In the genomic region with DNA sequence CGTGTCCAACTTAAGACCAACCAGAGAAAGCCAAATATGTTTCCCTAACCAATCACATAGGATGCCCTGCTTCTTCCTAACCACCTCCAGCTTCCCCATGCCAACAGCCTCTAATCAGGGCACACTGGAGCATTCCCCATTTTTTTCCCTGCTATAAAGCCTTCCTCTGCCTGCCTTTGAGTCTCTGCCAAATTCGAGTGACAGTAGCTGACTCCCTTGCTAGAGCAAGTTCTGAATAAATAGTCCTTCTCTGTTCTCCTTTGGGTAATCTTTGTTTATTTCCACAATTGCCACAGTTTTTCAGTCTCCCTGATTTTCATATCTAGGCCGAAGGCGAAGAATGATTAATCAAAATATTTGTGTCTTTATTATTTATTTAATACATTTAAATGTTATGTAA, we compare ENCODE assay signal across 24 cellular contexts.
A peak's percentile ranks its signal among the peaks of the same experiment; 100 is the strongest.
DNase-seq lines count a peak whose midpoint lies in the region; ATAC-seq, FAIRE-seq and TF ChIP-seq lines count a peak whose summit lies in the region.
"Had no signal": no experiment of that assay in that cellular context is flagged by ENCODE, and none has a peak within 500 bp of the region (broad histone marks: within the 10 kb centered on the region; RNA-seq: fewer than 3 reads in every experiment).

No MANE protein-coding gene starts in this region.

- DNase-seq in Ammon's horn (ENCODE audit: low spot score) = peak; percentile 57
- peak in 3 of 61 donors; percentile 3 to 16 (median 9) for DNase-seq in caudate nucleus (lab: John Stamatoyannopoulos, UW)
- no peak for DNase-seq in keratinocyte (ENCODE audit: low read depth, low spot score)
- peak; percentile 50 for DNase-seq in putamen (ENCODE audit: low spot score)
- no peak for DNase-seq in NCI-H2029 (lab: John Stamatoyannopoulos, UW)
- DNase-seq in activated T-cell treated with anti-CD3 and anti-CD28 coated beads, Interleukin-2, amount 50 U/mL, for 48 hours = no peak
- DNase-seq: 8988T, ACHN, Calu3, DND-41, GOT3, Karpas-422, NCI-H1092 treated with DMSO at 0.1 percent for 48 hours, NCI-H1436, NCI-H187 treated with DMSO at 0.1 percent for 48 hours, NCI-H2107, NCI-H524, NCI-H82, SHP77 treated with DMSO at 0.1 percent for 48 hours had no signal

- H3K79me2 ChIP-seq in keratinocyte (ENCODE audit: control insufficient read depth, insufficient read depth, low read length) = no peaks in the 10 kb centered on the region

- FAIRE-seq in keratinocyte (lab: Jason Lieb, UNC) = peak; percentile 9
- FAIRE-seq: GM18507, HepG2 had no signal

- no peaks in the 10 kb centered on the region for H3K9me1 ChIP-seq in keratinocyte (ENCODE audit: control insufficient read depth, extremely low read depth, insufficient read depth, low read length)

- H3K27me3 ChIP-seq in keratinocyte (ENCODE audit: control insufficient read depth, extremely low read depth, insufficient read depth, low read length) = no peaks in the 10 kb centered on the region

- peak overlapping the region; percentile 22 for H3K27ac ChIP-seq in caudate nucleus (ENCODE audit: low read depth, low read length)
- H3K27ac ChIP-seq in keratinocyte (ENCODE audit: control insufficient read depth, insufficient read depth, low read length) = no peak overlapping the region

- H3K9ac ChIP-seq in keratinocyte (ENCODE audit: control insufficient read depth, extremely low read depth, insufficient read depth, low read length) = no peak overlapping the region

- no peak overlapping the region for H2AFZ ChIP-seq in keratinocyte (ENCODE audit: control insufficient read depth, low read length)

- H4K20me1 ChIP-seq in keratinocyte (ENCODE audit: control insufficient read depth, extremely low read depth, insufficient read depth, low read length) = no peaks in the 10 kb centered on the region

- ATAC-seq in GM18868 (IDR thresholded peaks at IDR 0.05; ENCODE audit: unreplicated experiment) = no peak
- no peak for ATAC-seq in HG03378 (IDR thresholded peaks at IDR 0.05; ENCODE audit: unreplicated experiment)
- ATAC-seq: HCT116, HepG2 had no signal

- no peaks in the 10 kb centered on the region for H3K36me3 ChIP-seq in keratinocyte (ENCODE audit: control insufficient read depth in 2 of 2, extremely low read depth in 1 of 2, insufficient read depth in 2 of 2, low read length in 2 of 2)

- no peak overlapping the region for H3K4me2 ChIP-seq in keratinocyte (ENCODE audit: control insufficient read depth, extremely low read depth, insufficient read depth, low read depth, low read length)

- no peaks in the 10 kb centered on the region for H3K4me1 ChIP-seq in keratinocyte (ENCODE audit: control insufficient read depth, extremely low read depth, insufficient read depth, low read length)

- H3K9me3 ChIP-seq in keratinocyte (ENCODE audit: control insufficient read depth, low read depth, low read length) = no peaks in the 10 kb centered on the region

- dilution Hi-C loops in keratinocyte (cut with MboI; ENCODE audit: extremely low pct_ligation_motif_present, low sequenced_read_pairs) = loop anchor here (25.0 kb wide), 2 partner anchors 176 to 726 kb away; no protein-coding TSS in a partner anchor

- no peak for TF ChIP-seq CTCF in keratinocyte (optimal IDR thresholded peaks at IDR 0.05 in 1 of 3, IDR thresholded peaks at IDR 0.05 in 1 of 3, conservative IDR thresholded peaks at IDR 0.05 in 1 of 3; ENCODE audit: extremely low read depth in 1 of 3, insufficient read depth in 2 of 3, low read length in 3 of 3)

- no peak overlapping the region for H3K4me3 ChIP-seq in keratinocyte (ENCODE audit: control insufficient read depth in 2 of 3, extremely low read depth in 1 of 3, insufficient read depth in 2 of 3, low read depth in 1 of 3, low read length in 3 of 3)

Comparison
In these comparisons a context has a peak if more than half of its experiments do, and no peak if none do; other contexts are left out.
1. DNase-seq: peak in Ammon's horn (single experiment) and putamen (single experiment); none in keratinocyte (single experiment), NCI-H2029 (single experiment) and activated T-cell treated with anti-CD3 and anti-CD28 coated beads, Interleukin-2, amount 50 U/mL, for 48 hours (0 of 2).